In genomic region chr12:125772403-125772802, GRCh38 we compare ENCODE assay signal across 8 cellular contexts.
"Had no signal": no experiment of that assay in that cellular context is flagged by ENCODE, and none has a peak within 500 bp of the region (broad histone marks: within the 10 kb centered on the region; RNA-seq: fewer than 3 reads in every experiment).

No MANE protein-coding gene starts in this region.

- FAIRE-seq: H54 had no signal

- H3K4me1 ChIP-seq: HAP-1 had no signal

- H3K4me3 ChIP-seq: GM23248, GM23338, HAP-1 had no signal

- H3K9ac ChIP-seq: GM23248 had no signal

- H2AFZ ChIP-seq: GM23248, GM23338 had no signal

- H3K27ac ChIP-seq: GM23248 had no signal

- H3K9me3 ChIP-seq: HAP-1 had no signal

- ATAC-seq: GM23338, HCT116 had no signal

- H3K36me3 ChIP-seq: HAP-1 had no signal

- H3K4me2 ChIP-seq: GM23338 had no signal

- DNase-seq: GOT3, HCEC 1CT, HFFc6 had no signal
